ENCODE assay signal across 2 cellular contexts in genomic region chr4:849478-850175, GRCh38.
TF ChIP-seq lines count a peak whose summit lies in the region.

No MANE protein-coding gene starts in this region.

TF ChIP-seq in SK-N-SH, 30 proteins besides CTCF, POLR2A, EP300 and RAD21 (continued from another document):
- TF ChIP-seq RXRA (IDR thresholded peaks at IDR 0.05; ENCODE audit: borderline replicate concordance, low read depth) (no peak), MAX (IDR thresholded peaks at IDR 0.05; ENCODE audit: low read depth) (no peak), FOXJ3 (CRISPR knock-in tag; IDR thresholded peaks at IDR 0.05) (no peak)
TF ChIP-seq in SK-N-SH: peak in this region for 0.

TF ChIP-seq in SK-N-SH treated with all-trans-retinoic acid at 6 μM for 48 hours, 23 proteins besides CTCF, POLR2A, EP300 and RAD21 (continued from another document):
- no peak for TF ChIP-seq POU6F1 (CRISPR knock-in tag; IDR thresholded peaks at IDR 0.05; ENCODE audit: borderline replicate concordance, low read depth)
